Comparison of ENCODE assay signal across 9 cellular contexts in genomic region chr1:119141020-119141424, GRCh38. TPM values are rescaled to one million over a fixed set of nuclear protein-coding genes. Genes with fewer than 3 reads are reported as not detected.
DNase-seq lines count a peak whose midpoint lies in the region; ATAC-seq and TF ChIP-seq lines count a peak whose summit lies in the region.
"Had no signal": no experiment of that assay in that cellular context is flagged by ENCODE, and none has a peak within 500 bp of the region (broad histone marks: within the 10 kb centered on the region; RNA-seq: fewer than 3 reads in every experiment).

No MANE protein-coding gene starts in this region.

- intact Hi-C loops in naive thymus-derived CD4-positive, alpha-beta T cell (cut with micrococcal nuclease) = loop anchor here (2.0 to 5.0 kb wide), 5 partner anchors 186 to 1774 kb away; partner anchors contain the start of genes GDAP2 (in 1 of the 2), MAN1A2 (in 1 of the 2), TENT5C (in 1 of the 2) and WDR3 (in 1 of the 2)

- in situ Hi-C loops in ACHN (cut with HindIII; ENCODE audit: low pct_ligation_motif_present, low pct_unique_long_range_greater_than_20kb, low sequenced_read_pairs) = no loop called here

- H3K4me3 ChIP-seq in HUES48 (ENCODE audit: low read depth, low read length) = peak overlapping the region; percentile 81
- H3K4me3 ChIP-seq in WI38 (ENCODE audit: low read depth, low read length) = peak overlapping the region; percentile 80
- H3K4me3 ChIP-seq in effector memory CD4-positive, alpha-beta T cell (ENCODE audit: insufficient read depth, low read depth, low read length, poor library complexity, severe bottlenecking) = peak overlapping the region; percentile 59
- H3K4me3 ChIP-seq in naive thymus-derived CD4-positive, alpha-beta T cell (ENCODE audit: low read length) = peak overlapping the region; percentile 97
- H3K4me3 ChIP-seq in tibial nerve = peak overlapping the region; percentile 48 to 70 (median 66)

- H3K36me3 Mint-ChIP-seq in naive thymus-derived CD4-positive, alpha-beta T cell = peaks cover 0 to 10% (median 4%) of the 10 kb centered on the region in 5 donors

- H3K4me1 ChIP-seq in HUES48 (ENCODE audit: control insufficient read depth, insufficient read depth, low read length) (peaks cover 15% of the 10 kb centered on the region), tibial nerve (peaks cover 0 to 45% (median 13%) of the 10 kb centered on the region in 4 donors)
- peaks cover 18% of the 10 kb centered on the region for H3K4me1 ChIP-seq in effector memory CD4-positive, alpha-beta T cell (ENCODE audit: control insufficient read depth, insufficient read depth, low read length, poor library complexity, severe bottlenecking)
- H3K4me1 ChIP-seq in naive thymus-derived CD4-positive, alpha-beta T cell (ENCODE audit: control insufficient read depth in 2 of 2, insufficient read depth in 2 of 2, low read length in 2 of 2) = peaks cover 12 to 25% of the 10 kb centered on the region in 2 donors

- TF ChIP-seq CTCF in WI38 (IDR thresholded peaks at IDR 0.05; ENCODE audit: low read depth, low read length) (peak; percentile 27; the same call in 1 of the 2 replicates), tibial nerve (IDR thresholded peaks at IDR 0.05) (no peak)

- H3K9me3 ChIP-seq in HUES48 (ENCODE audit: control insufficient read depth, insufficient read depth, low read length) (no peaks in the 10 kb centered on the region), tibial nerve (no peaks in the 10 kb centered on the region)
- H3K9me3 ChIP-seq in effector memory CD4-positive, alpha-beta T cell (ENCODE audit: control insufficient read depth, low read length) = no peaks in the 10 kb centered on the region
- H3K9me3 ChIP-seq in naive thymus-derived CD4-positive, alpha-beta T cell (ENCODE audit: control insufficient read depth in 2 of 3, low read length in 3 of 3) = no peaks in the 10 kb centered on the region

- H3K36me3 ChIP-seq in HUES48 (ENCODE audit: control insufficient read depth, insufficient read depth, low read length) (no peaks in the 10 kb centered on the region), tibial nerve (peaks cover 0 to 7% (median 0%) of the 10 kb centered on the region in 3 donors)
- no peaks in the 10 kb centered on the region for H3K36me3 ChIP-seq in effector memory CD4-positive, alpha-beta T cell (ENCODE audit: control insufficient read depth, insufficient read depth, low read length)
- no peaks in the 10 kb centered on the region for H3K36me3 ChIP-seq in naive thymus-derived CD4-positive, alpha-beta T cell (ENCODE audit: control insufficient read depth in 2 of 3, insufficient read depth in 3 of 3, low read length in 3 of 3)

- H3K27me3 Mint-ChIP-seq in naive thymus-derived CD4-positive, alpha-beta T cell = no peaks in the 10 kb centered on the region
- H3K27me3 Mint-ChIP-seq: T-helper 17 cell had no signal

- no peak overlapping the region for H3K4me3 Mint-ChIP-seq in naive thymus-derived CD4-positive, alpha-beta T cell
- H3K4me3 Mint-ChIP-seq: T-helper 17 cell had no signal

- WGBS in tibial nerve, 2 donors = 55 to 64% methylated on average over 11 of the region's 11 CpGs

- ATAC-seq in naive thymus-derived CD4-positive, alpha-beta T cell = no peak

- H3K9me3 Mint-ChIP-seq in naive thymus-derived CD4-positive, alpha-beta T cell = no peaks in the 10 kb centered on the region

- TF ChIP-seq EP300 in tibial nerve (IDR thresholded peaks at IDR 0.05) = no peak

- TF ChIP-seq POLR2A in tibial nerve (IDR thresholded peaks at IDR 0.05) = no peak

- H3K4me1 Mint-ChIP-seq in naive thymus-derived CD4-positive, alpha-beta T cell = peaks cover 17 to 42% (median 27%) of the 10 kb centered on the region in 7 donors

- peak overlapping the region; percentile 97 for H3K9ac ChIP-seq in HUES48 (ENCODE audit: low read depth, low read length)

- H3K27ac ChIP-seq in HUES48 (ENCODE audit: low read depth, low read length) (peak overlapping the region; percentile 97), tibial nerve (peak overlapping the region; percentile 95 to 98 (median 96))
- H3K27ac ChIP-seq in effector memory CD4-positive, alpha-beta T cell (ENCODE audit: insufficient read depth, low read length, poor library complexity, severe bottlenecking) = peak overlapping the region; percentile 99
- H3K27ac ChIP-seq in naive thymus-derived CD4-positive, alpha-beta T cell (ENCODE audit: low read depth, low read length) = peak overlapping the region; percentile 98

- H3K27me3 ChIP-seq in HUES48 (ENCODE audit: control insufficient read depth, insufficient read depth, low read length) (no peaks in the 10 kb centered on the region), tibial nerve (no peaks in the 10 kb centered on the region)
- no peaks in the 10 kb centered on the region for H3K27me3 ChIP-seq in effector memory CD4-positive, alpha-beta T cell (replicated peaks; ENCODE audit: control insufficient read depth, insufficient read depth, low read length, poor library complexity, severe bottlenecking)
- no peaks in the 10 kb centered on the region for H3K27me3 ChIP-seq in naive thymus-derived CD4-positive, alpha-beta T cell (ENCODE audit: control insufficient read depth in 2 of 2, insufficient read depth in 2 of 2, low read length in 2 of 2)

- DNase-seq in DMS 273 treated with DMSO at 0.1 percent for 48 hours (lab: John Stamatoyannopoulos, UW) (peak; percentile 53), tibial nerve (ENCODE audit: low spot score in 2 of 2) (peak; percentile 10 to 18), midbrain (lab: John Stamatoyannopoulos, UW) (no peak), ACHN (no peak)
- DNase-seq in effector memory CD4-positive, alpha-beta T cell = peak in 2 of 3 donors; percentile 2 to 11
- peak in 3 of 9 donors; percentile 10 to 47 (median 20) for DNase-seq in naive thymus-derived CD4-positive, alpha-beta T cell

- no peak overlapping the region for H3K27ac Mint-ChIP-seq in naive thymus-derived CD4-positive, alpha-beta T cell
- H3K27ac Mint-ChIP-seq: T-helper 17 cell had no signal

- POLR2A ChIA-PET in naive thymus-derived CD4-positive, alpha-beta T cell (lab: Charles Lee) = interaction anchor here (0.9 to 1.4 kb wide), 3 partner anchors 8 to 571 kb away, joined by 3 to 5 read pairs (median 4); partner anchors contain the start of gene PHGDH

- CTCF ChIA-PET in naive thymus-derived CD4-positive, alpha-beta T cell (lab: Charles Lee) = no interaction called here

RNA-seq across cellular contexts. Expression of gene WARS2, which starts 0.6 kb away (rescaled TPM):
- 10 to 100 TPM in 4 of 5 experiments, 1 to 10 TPM in 1; 8.6 to 27.1 (median 12.9) TPM for total RNA-seq in naive thymus-derived CD4-positive, alpha-beta T cell
- 10 to 100 TPM in 1 of 2 donors, 1 to 10 TPM in 1; 9.3 to 11.5 TPM for polyA plus RNA-seq in naive thymus-derived CD4-positive, alpha-beta T cell
- total RNA-seq in tibial nerve = 10 to 100 TPM; 18.9 to 31.0 (median 22.0) TPM

Comparison
In these comparisons a context has a peak if more than half of its experiments do, and no peak if none do; other contexts are left out.
1. DNase-seq: peak in DMS 273 treated with DMSO at 0.1 percent for 48 hours (single experiment), effector memory CD4-positive, alpha-beta T cell (2 of 3) and tibial nerve (2 of 2); none in midbrain (single experiment) and ACHN (single experiment).
2. Peak in every context shown above with its lines, with median percentiles within 50 percentile points of each other: H3K27ac ChIP-seq and H3K4me3 ChIP-seq.